8 cellular contexts compared by ENCODE assay signal in the genomic region with DNA sequence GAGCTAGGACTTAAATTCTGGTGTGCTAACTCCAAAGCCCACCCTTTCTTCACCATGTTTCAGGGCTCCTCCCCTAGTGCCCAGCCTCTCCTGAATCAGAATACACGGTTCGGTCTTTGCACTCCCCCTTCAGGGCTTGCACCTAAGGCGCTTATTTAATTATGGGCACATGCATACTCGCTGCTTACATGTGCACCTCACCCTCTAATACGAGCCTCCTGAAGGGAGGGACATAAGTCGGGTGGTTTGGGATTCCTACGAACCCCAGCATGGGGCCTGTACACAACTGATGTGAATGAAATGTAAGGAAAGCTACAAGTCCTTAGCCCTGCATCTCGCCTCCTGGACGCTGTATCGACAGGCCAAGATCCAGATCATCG. TPM values are rescaled to one million over a fixed set of nuclear protein-coding genes. Genes with fewer than 3 reads are reported as not detected.
DNase-seq lines count a peak whose midpoint lies in the region; ATAC-seq and TF ChIP-seq lines count a peak whose summit lies in the region.

No MANE protein-coding gene starts in this region.

- H3K27ac Mint-ChIP-seq in natural killer cell treated with Interleukin-12 subunit alpha and Interleukin-12 subunit beta and Interleukin-15 and Interleukin-18, amount 100 ng/mL, for 72 hours = peak overlapping the region; percentile 73 to 86

- peak; percentile 22 for TF ChIP-seq CTCF in epithelial cell of proximal tubule (conservative IDR thresholded peaks at IDR 0.05; ENCODE audit: low read depth, low read length)

- no peak for ATAC-seq in natural killer cell treated with Interleukin-12 subunit alpha and Interleukin-12 subunit beta and Interleukin-15 and Interleukin-18, amount 100 ng/mL, for 72 hours
- ATAC-seq in GM18505 (IDR thresholded peaks at IDR 0.05; ENCODE audit: unreplicated experiment) = no peak

- no peaks in the 10 kb centered on the region for H3K9me3 Mint-ChIP-seq in natural killer cell treated with Interleukin-12 subunit alpha and Interleukin-12 subunit beta and Interleukin-15 and Interleukin-18, amount 100 ng/mL, for 72 hours

- H3K4me3 ChIP-seq in epithelial cell of proximal tubule (ENCODE audit: low read depth, low read length) = peak overlapping the region; percentile 85

- CTCF ChIA-PET in HEK293T (lab: Yijun Ruan, JAX) = no interaction called here

- POLR2A ChIA-PET in HEK293T (lab: Yijun Ruan, JAX) = no interaction called here

- no peaks in the 10 kb centered on the region for H3K36me3 Mint-ChIP-seq in natural killer cell treated with Interleukin-12 subunit alpha and Interleukin-12 subunit beta and Interleukin-15 and Interleukin-18, amount 100 ng/mL, for 72 hours

- H3K27me3 Mint-ChIP-seq in natural killer cell treated with Interleukin-12 subunit alpha and Interleukin-12 subunit beta and Interleukin-15 and Interleukin-18, amount 100 ng/mL, for 72 hours = peaks cover 11 to 14% of the 10 kb centered on the region in 2 donors

- no peak for TF ChIP-seq POLR2A in GM18505 (IDR thresholded peaks at IDR 0.05; ENCODE audit: borderline replicate concordance, extremely low read depth, insufficient read depth, insufficient read length)

- DNase-seq in COR-L47 (lab: John Stamatoyannopoulos, UW) (peak; percentile 52), HCEC 1CT (peak; percentile 16), SK-N-DZ (ENCODE audit: low spot score) (peak; percentile 29), epithelial cell of proximal tubule (ENCODE audit: low read depth) (no peak), HEK293T (ENCODE audit: extremely low spot score) (no peak)
- DNase-seq in natural killer cell treated with Interleukin-12 subunit alpha and Interleukin-12 subunit beta and Interleukin-15 and Interleukin-18, amount 100 ng/mL, for 72 hours (ENCODE audit: low spot score) = no peak
- DNase-seq in activated CD4-positive, CD25-positive, alpha-beta regulatory T cell (lab: John Stamatoyannopoulos, UW) = no peak

- H3K4me3 Mint-ChIP-seq in natural killer cell treated with Interleukin-12 subunit alpha and Interleukin-12 subunit beta and Interleukin-15 and Interleukin-18, amount 100 ng/mL, for 72 hours = peak overlapping the region; percentile 96

- peaks cover 19 to 20% of the 10 kb centered on the region in 2 donors for H3K4me1 Mint-ChIP-seq in natural killer cell treated with Interleukin-12 subunit alpha and Interleukin-12 subunit beta and Interleukin-15 and Interleukin-18, amount 100 ng/mL, for 72 hours (ENCODE audit: low read depth in 2 of 2)

TF ChIP-seq in HEK293T, 16 proteins besides CTCF, POLR2A, EP300 and RAD21:
- no peak for TF ChIP-seq CTBP1 (IDR thresholded peaks at IDR 0.05; ENCODE audit: borderline replicate concordance)
- no peak for TF ChIP-seq FOXM1 (IDR thresholded peaks at IDR 0.05; ENCODE audit: borderline replicate concordance)
- no peak for TF ChIP-seq SUZ12 (IDR thresholded peaks at IDR 0.05)
- no peak for TF ChIP-seq FOXA1 (IDR thresholded peaks at IDR 0.05)
- TF ChIP-seq L3MBTL2 (conservative IDR thresholded peaks at IDR 0.05) = no peak
- no peak for TF ChIP-seq ZNF384 (IDR thresholded peaks at IDR 0.05)
- no peak for TF ChIP-seq LEF1 (IDR thresholded peaks at IDR 0.05; ENCODE audit: borderline replicate concordance)
- no peak for TF ChIP-seq ELF4 (IDR thresholded peaks at IDR 0.05)
- no peak for TF ChIP-seq PKNOX1 (IDR thresholded peaks at IDR 0.05)
- no peak for TF ChIP-seq TARDBP (IDR thresholded peaks at IDR 0.05)
- no peak for TF ChIP-seq NFRKB (IDR thresholded peaks at IDR 0.05)
- no peak for TF ChIP-seq HDGF (IDR thresholded peaks at IDR 0.05; ENCODE audit: borderline replicate concordance)
- no peak for TF ChIP-seq FOXK2 (IDR thresholded peaks at IDR 0.05)
- TF ChIP-seq ARNT (IDR thresholded peaks at IDR 0.05) = no peak
- TF ChIP-seq BHLHE40 (IDR thresholded peaks at IDR 0.05; ENCODE audit: borderline replicate concordance) = no peak
- TF ChIP-seq SP1 (IDR thresholded peaks at IDR 0.05) = no peak

RNA-seq across cellular contexts. Expression of gene IFT172, which starts 0.4 kb away (rescaled TPM):
- polyA plus RNA-seq in SK-N-DZ (2014; cell fraction: cytosol; rRNA removed) = 10.4 and 13.3 TPM in 2 replicates
- 60.1 and 81.9 TPM in 2 replicates for polyA plus RNA-seq in SK-N-DZ (2014; cell fraction: nucleus; rRNA removed)
- 3.7 and 12.1 TPM in 2 replicates for total RNA-seq in epithelial cell of proximal tubule
- total RNA-seq in natural killer cell treated with Interleukin-12 subunit alpha and Interleukin-12 subunit beta and Interleukin-15 and Interleukin-18, amount 100 ng/mL, for 72 hours = 10 to 100 TPM; 11.1 to 17.4 TPM

RNA-seq across cellular contexts. Expression of gene FNDC4, which starts 5.9 kb away (rescaled TPM):
- polyA plus RNA-seq in SK-N-DZ (2014; cell fraction: cytosol; rRNA removed) = 1.6 and 2.5 TPM in 2 replicates
- polyA plus RNA-seq in SK-N-DZ (2014; cell fraction: nucleus; rRNA removed) = 0.39 and 4.3 TPM in 2 replicates
- total RNA-seq in epithelial cell of proximal tubule = 7.3 and 26.6 TPM in 2 replicates
- total RNA-seq in natural killer cell treated with Interleukin-12 subunit alpha and Interleukin-12 subunit beta and Interleukin-15 and Interleukin-18, amount 100 ng/mL, for 72 hours = not detected

RNA-seq across cellular contexts. Expression of gene GCKR, which starts 7.5 kb away (rescaled TPM):
- polyA plus RNA-seq in SK-N-DZ (2014; cell fraction: cytosol; rRNA removed) = not detected in 2 replicates
- not detected in 2 replicates for polyA plus RNA-seq in SK-N-DZ (2014; cell fraction: nucleus; rRNA removed)
- 0.58 TPM in 1 of 2 replicates, not detected in the other for total RNA-seq in epithelial cell of proximal tubule
- total RNA-seq in natural killer cell treated with Interleukin-12 subunit alpha and Interleukin-12 subunit beta and Interleukin-15 and Interleukin-18, amount 100 ng/mL, for 72 hours = not detected

RNA-seq across cellular contexts. Expression of gene KRTCAP3, which starts 46.9 kb away (rescaled TPM):
- not detected in 2 replicates for polyA plus RNA-seq in SK-N-DZ (2014; cell fraction: cytosol; rRNA removed)
- 8.6 and 9.3 TPM in 2 replicates for polyA plus RNA-seq in SK-N-DZ (2014; cell fraction: nucleus; rRNA removed)
- 10.0 and 20.5 TPM in 2 replicates for total RNA-seq in epithelial cell of proximal tubule
- total RNA-seq in natural killer cell treated with Interleukin-12 subunit alpha and Interleukin-12 subunit beta and Interleukin-15 and Interleukin-18, amount 100 ng/mL, for 72 hours = 1 to 10 TPM; 2.2 to 6.1 TPM

Comparison
In these comparisons a context has a peak if more than half of its experiments do, and no peak if none do; other contexts are left out.
1. DNase-seq: peak in COR-L47 (single experiment), HCEC 1CT (single experiment) and SK-N-DZ (single experiment); none in epithelial cell of proximal tubule (single experiment), natural killer cell treated with Interleukin-12 subunit alpha and Interleukin-12 subunit beta and Interleukin-15 and Interleukin-18, amount 100 ng/mL, for 72 hours (single experiment), HEK293T (single experiment) and activated CD4-positive, CD25-positive, alpha-beta regulatory T cell (0 of 4).